8 cellular contexts compared by ENCODE assay signal in genomic region chr17:8629371-8630226, GRCh38.
DNase-seq lines count a peak whose midpoint lies in the region; ATAC-seq and TF ChIP-seq lines count a peak whose summit lies in the region.

No MANE protein-coding gene starts in this region.

- H3K27me3 ChIP-seq in SU-DHL-6 (ENCODE audit: low read length), result no peaks in the 10 kb centered on the region

- ATAC-seq in HG03135 (IDR thresholded peaks at IDR 0.05; ENCODE audit: unreplicated experiment), result no peak

- peak overlapping the region; percentile 75 for H3K9ac ChIP-seq in SU-DHL-6 (ENCODE audit: low read length)

- no peak overlapping the region for H3K27ac ChIP-seq in SU-DHL-6 (ENCODE audit: low read depth, low read length)

- H3K36me3 ChIP-seq in SU-DHL-6 (ENCODE audit: low read length), result no peaks in the 10 kb centered on the region

- peak overlapping the region; percentile 69 for H3K4me2 ChIP-seq in SU-DHL-6 (ENCODE audit: low read depth, low read length, poor library complexity, severe bottlenecking)

- H3F3A ChIP-seq in SU-DHL-6 (ENCODE audit: insufficient read depth), result peaks cover 6% of the 10 kb centered on the region

- no peak for TF ChIP-seq CTCF in SU-DHL-6 (IDR thresholded peaks at IDR 0.05; ENCODE audit: insufficient read depth, low read length, poor library complexity, severe bottlenecking)

- no peaks in the 10 kb centered on the region for H4K20me1 ChIP-seq in SU-DHL-6 (ENCODE audit: low read depth, low read length)

- no peaks in the 10 kb centered on the region for H3K9me2 ChIP-seq in SU-DHL-6 (replicated peaks; ENCODE audit: insufficient read depth, low read length)

- H3K9me3 ChIP-seq in SU-DHL-6 (ENCODE audit: insufficient read depth, low read length), result no peaks in the 10 kb centered on the region

- peak; percentile 17 to 43 for DNase-seq in SHP77 (lab: John Stamatoyannopoulos, UW)
- no peak for DNase-seq in SHP77 treated with DMSO at 0.1 percent for 48 hours (lab: John Stamatoyannopoulos, UW)
- peak; percentile 40 for DNase-seq in cerebellar cortex (ENCODE audit: low spot score)
- DNase-seq in kidney tubule cell (ENCODE audit: low spot score), result peak; percentile 15
- peak; percentile 42 for DNase-seq in stimulated activated CD8-positive, alpha-beta memory T cell treated with anti-CD3 and anti-CD28 coated beads, Interleukin-4, amount 100 ng/mL, for 48 hours
- DNase-seq in putamen (ENCODE audit: low spot score), result no peak

- no peak overlapping the region for H2AFZ ChIP-seq in SU-DHL-6 (ENCODE audit: low read depth, low read length, severe bottlenecking)

- no peaks in the 10 kb centered on the region for H3K79me2 ChIP-seq in SU-DHL-6 (ENCODE audit: insufficient read depth, low read length)

- H3K4me3 ChIP-seq in SU-DHL-6 (ENCODE audit: insufficient read depth, low read length, poor library complexity, severe bottlenecking), result peak overlapping the region; percentile 95

Comparison
In these comparisons a context has a peak if more than half of its experiments do, and no peak if none do; other contexts are left out.
1. DNase-seq: peak in SHP77 (2 of 2), cerebellar cortex (single experiment), kidney tubule cell (single experiment) and stimulated activated CD8-positive, alpha-beta memory T cell treated with anti-CD3 and anti-CD28 coated beads, Interleukin-4, amount 100 ng/mL, for 48 hours (single experiment); none in SHP77 treated with DMSO at 0.1 percent for 48 hours (single experiment) and putamen (single experiment).